In the genomic region with DNA sequence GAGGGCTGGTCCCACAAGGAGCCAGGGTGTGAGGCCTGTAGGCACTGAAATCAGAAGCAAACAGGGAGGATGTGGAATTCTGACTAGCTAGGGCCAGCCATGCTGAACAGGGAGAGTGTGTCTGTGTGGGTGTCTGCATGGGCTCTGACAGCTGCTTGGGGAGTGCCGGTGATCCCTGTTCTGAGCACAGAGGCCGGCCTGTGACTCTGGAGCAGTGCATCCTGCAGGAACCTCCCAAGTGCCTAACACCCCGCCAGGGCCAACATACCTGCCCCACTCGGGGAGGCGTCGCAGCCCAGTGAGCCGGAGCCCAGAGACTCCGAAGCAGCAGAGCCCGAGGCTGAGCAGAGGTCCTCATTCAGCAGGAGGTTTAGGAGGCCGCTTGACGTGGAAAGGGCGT, we compare ENCODE assay signal across 21 cellular contexts.
"Had no signal": no experiment of that assay in that cellular context is flagged by ENCODE, and none has a peak within 500 bp of the region (broad histone marks: within the 10 kb centered on the region; RNA-seq: fewer than 3 reads in every experiment).

No MANE protein-coding gene starts in this region.

- H3K4me3 ChIP-seq: gastrocnemius medialis, left ventricle myocardium inferior, neural progenitor cell, pancreas, prostate gland, right lobe of liver, testis, tibial nerve, upper lobe of right lung had no signal

- H3K4me1 ChIP-seq: neural progenitor cell, pancreas, prostate gland, right lobe of liver, testis, tibial nerve had no signal

- FAIRE-seq: endometrium, pancreas had no signal

- H3K9me3 ChIP-seq: gastrocnemius medialis, left ventricle myocardium inferior, pancreas, prostate gland, right lobe of liver, testis, tibial nerve, upper lobe of right lung had no signal

- H3K9ac ChIP-seq: neural progenitor cell had no signal

- H3K4me2 ChIP-seq: neural progenitor cell had no signal

- DNase-seq: effector memory CD4-positive, alpha-beta T cell; gastrocnemius medialis; islet precursor cell; left ventricle myocardium inferior; mesendoderm; naive thymus-derived CD8-positive, alpha-beta T cell; nucleus accumbens; retina; stimulated activated CD4-positive, alpha-beta T cell treated with anti-CD3 and anti-CD28 coated beads, Interleukin-2, amount 100 ng/mL, for 24 hours; stimulated activated CD4-positive, alpha-beta T cell treated with anti-CD3 and anti-CD28 coated beads, Interleukin-4, amount 100 ng/mL, for 4 hours; stimulated activated naive B cell treated with anti-CD40 and anti-IgM and Interleukin-4, amounts not matched to agents 10 μg/mL and 1 μg/mL and 100 μg/mL, for 72 hours; stimulated activated naive CD8-positive, alpha-beta T cell treated with anti-CD3 and anti-CD28 coated beads, Interleukin-15, amount 100 ng/mL, for 72 hours; testis; upper lobe of right lung had no signal

- ATAC-seq: esophagus mucosa; gastrocnemius medialis; naive thymus-derived CD8-positive, alpha-beta T cell; pancreas; right lobe of liver; stimulated activated naive B cell treated with anti-CD40 and anti-IgM and Interleukin-4, amounts not matched to agents 10 μg/mL and 1 μg/mL and 100 μg/mL, for 72 hours; stimulated activated naive CD8-positive, alpha-beta T cell treated with anti-CD3 and anti-CD28 coated beads, Interleukin-15, amount 100 ng/mL, for 72 hours; upper lobe of right lung had no signal

- H3K27ac ChIP-seq: gastrocnemius medialis, left ventricle myocardium inferior, neural progenitor cell, pancreas, prostate gland, right lobe of liver, testis, tibial nerve, upper lobe of right lung had no signal

- H3K36me3 ChIP-seq: neural progenitor cell had no signal

- H3K27me3 ChIP-seq: gastrocnemius medialis, neural progenitor cell, pancreas, right lobe of liver, testis, tibial nerve, upper lobe of right lung had no signal

- H2AFZ ChIP-seq: neural progenitor cell had no signal
